In the genomic region with DNA sequence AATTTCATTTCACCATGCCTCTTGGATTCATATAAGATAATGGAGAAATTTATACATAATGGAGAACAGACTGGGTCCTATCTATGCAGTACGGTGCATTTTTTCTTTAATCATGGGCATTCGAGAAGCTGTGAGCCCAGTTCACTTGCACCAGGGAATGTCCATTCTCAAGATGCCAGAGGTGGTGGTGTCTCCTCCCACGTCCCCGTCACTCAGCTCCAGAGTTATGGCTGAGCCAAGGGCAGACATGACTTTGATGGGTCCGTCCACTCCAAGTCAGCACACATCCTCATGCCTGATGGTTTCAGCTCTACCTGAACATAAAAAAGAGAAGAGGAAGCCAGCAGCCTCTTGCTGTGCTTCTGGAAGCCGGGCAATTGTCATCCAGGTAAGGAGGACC, we compare ENCODE assay signal across 36 cellular contexts. TPM values are rescaled to one million over a fixed set of nuclear protein-coding genes. Genes with fewer than 3 reads are reported as not detected.
"Had no signal": no experiment of that assay in that cellular context is flagged by ENCODE, and none has a peak within 500 bp of the region (broad histone marks: within the 10 kb centered on the region; RNA-seq: fewer than 3 reads in every experiment).

No MANE protein-coding gene starts in this region.

- H3K4me1 ChIP-seq: adrenal gland, body of pancreas, breast epithelium had no signal

- ATAC-seq: activated CD8-positive, alpha-beta T cell treated with anti-CD3 and anti-CD28 coated beads for 36 hours; activated naive CD4-positive, alpha-beta T cell treated with anti-CD3 and anti-CD28 coated beads, Interleukin-2, amount 50 U/mL, for 72 hours; activated T-cell treated with anti-CD3 and anti-CD28 coated beads, Interleukin-2, amount 50 U/mL, for 4 hours; activated T-cell treated with anti-CD3 and anti-CD28 coated beads, Interleukin-2, amount 50 U/mL, for 72 hours; activated T-helper 17 cell treated with anti-CD3 and anti-CD28 coated beads, Interleukin-2, amount 50 U/mL, for 72 hours; body of pancreas; T-cell; T-helper 17 cell had no signal

- H3K4me3 ChIP-seq: adrenal gland, body of pancreas, breast epithelium had no signal

- H3K27ac ChIP-seq: adrenal gland, body of pancreas, brain microvascular endothelial cell, breast epithelium, VCaP had no signal

- H3K36me3 ChIP-seq: adrenal gland, brain microvascular endothelial cell, breast epithelium had no signal

- H3K27me3 ChIP-seq: adrenal gland, body of pancreas, brain microvascular endothelial cell, breast epithelium had no signal

- H3K9me3 ChIP-seq: adrenal gland, body of pancreas, breast epithelium had no signal

- DNase-seq: activated B cell treated with CpG ODN at 0.5 μM for 24 hours; activated CD4-positive, alpha-beta memory T cell treated with anti-CD3 and anti-CD28 coated beads for 36 hours; activated CD4-positive, alpha-beta T cell treated with anti-CD3 and anti-CD28 coated beads for 4 hours; activated CD4-positive, alpha-beta T cell treated with anti-CD3 and anti-CD28 coated beads, Interleukin-2, amount 10 ng/mL, durations not matched to agents 24 days and 14 days; activated CD4-positive, alpha-beta T cell treated with anti-CD3 and anti-CD28 coated beads, Interleukin-2, amount 50 U/mL, for 1 hour; activated CD4-positive, alpha-beta T cell treated with anti-CD3 and anti-CD28 coated beads, Interleukin-2, amount 50 U/mL, for 4 hours; activated CD4-positive, CD25-positive, alpha-beta regulatory T cell treated with anti-CD3 and anti-CD28 coated beads, Interleukin-2, amount 50 U/mL, for 72 hours; activated CD8-positive, alpha-beta memory T cell treated with anti-CD3 and anti-CD28 coated beads, Interleukin-2, amount 50 U/mL, for 4 hours; activated CD8-positive, alpha-beta T cell treated with anti-CD3 and anti-CD28 coated beads for 36 hours; activated effector memory CD4-positive, alpha-beta T cell treated with anti-CD3 and anti-CD28 coated beads, Interleukin-2, amount 50 U/mL, for 16 hours; activated gamma-delta T cell treated with Interleukin-2 at 50 U/mL for 16 hours; activated naive CD4-positive, alpha-beta T cell; activated naive CD4-positive, alpha-beta T cell treated with anti-CD3 and anti-CD28 coated beads for 36 hours; activated naive CD4-positive, alpha-beta T cell treated with anti-CD3 and anti-CD28 coated beads, Interleukin-2, amount 50 U/mL, for 16 hours; activated naive CD8-positive, alpha-beta T cell treated with anti-CD3 and anti-CD28 coated beads for 36 hours; activated T-cell treated with anti-CD3 and anti-CD28 coated beads for 4 hours; activated T-cell treated with anti-CD3 and anti-CD28 coated beads, Interleukin-2, amount 50 U/mL, for 1 hour; activated T-cell treated with anti-CD3 and anti-CD28 coated beads, Interleukin-2, amount 50 U/mL, for 4 hours; activated T-cell treated with anti-CD3 and anti-CD28 coated beads, Interleukin-2, amount 50 U/mL, for 72 hours; adrenal gland; amniotic stem cell; aorta; body of pancreas; brain microvascular endothelial cell; central memory CD4-positive, alpha-beta T cell; T-cell; T-helper 17 cell; T-helper 9 cell had no signal

RNA-seq across cellular contexts. Expression of gene CREG2, which starts 42.1 kb away (rescaled TPM):
- total RNA-seq: activated B cell treated with CpG ODN at 0.5 μM for 24 hours; activated CD4-positive, alpha-beta memory T cell treated with anti-CD3 and anti-CD28 coated beads for 36 hours; activated CD4-positive, alpha-beta T cell treated with anti-CD3 and anti-CD28 coated beads, Interleukin-2, amount 10 ng/mL, durations not matched to agents 24 days and 14 days; activated CD8-positive, alpha-beta memory T cell treated with anti-CD3 and anti-CD28 coated beads for 36 hours; activated CD8-positive, alpha-beta T cell treated with anti-CD3 and anti-CD28 coated beads for 36 hours; activated naive CD4-positive, alpha-beta T cell treated with anti-CD3 and anti-CD28 coated beads for 36 hours; activated naive CD4-positive, alpha-beta T cell treated with anti-CD3 and anti-CD28 coated beads, Interleukin-2, amount 50 U/mL, for 72 hours; activated naive CD8-positive, alpha-beta T cell treated with anti-CD3 and anti-CD28 coated beads for 36 hours; activated T-cell treated with anti-CD3 and anti-CD28 coated beads, Interleukin-2, amount 50 U/mL, for 4 hours; activated T-cell treated with anti-CD3 and anti-CD28 coated beads, Interleukin-2, amount 50 U/mL, for 72 hours; activated T-helper 1 cell treated with anti-CD3 and anti-CD28 coated beads, Interleukin-12 subunit alpha, Interleukin-12 subunit beta, Interleukin-2, Interleukin-4 antibody, amounts not matched to agents 30 ng/mL and 10 ng/mL and 1 ng/mL, durations not matched to agents 14 hours and 24 hours and 36 hours; activated T-helper 17 cell treated with anti-CD3 and anti-CD28 coated beads, Interleukin-2, amount 50 U/mL, for 72 hours; body of pancreas had no signal
- polyA plus RNA-seq: aorta had no signal

RNA-seq across cellular contexts. Expression of gene RFX8, which starts 45.5 kb away (rescaled TPM):
- total RNA-seq: activated B cell treated with CpG ODN at 0.5 μM for 24 hours; activated naive CD8-positive, alpha-beta T cell treated with anti-CD3 and anti-CD28 coated beads for 36 hours; activated T-cell treated with anti-CD3 and anti-CD28 coated beads, Interleukin-2, amount 50 U/mL, for 4 hours; astrocyte; body of pancreas; cardiac septum had no signal
